14 cellular contexts compared by ENCODE assay signal in genomic region chr12:116466536-116466935, GRCh38.
DNase-seq lines count a peak whose midpoint lies in the region; ATAC-seq and TF ChIP-seq lines count a peak whose summit lies in the region.
"Had no signal": no experiment of that assay in that cellular context is flagged by ENCODE, and none has a peak within 500 bp of the region (broad histone marks: within the 10 kb centered on the region; RNA-seq: fewer than 3 reads in every experiment).

No MANE protein-coding gene starts in this region.

- H3K4me3 ChIP-seq in HCT116 (replicated peaks in 1 of 2; ENCODE audit: low read depth in 1 of 2, low read length in 2 of 2) (no peak overlapping the region), WERI-Rb-1 (ENCODE audit: low read depth, low read length) (no peak overlapping the region), fibroblast of villous mesenchyme (ENCODE audit: low read depth, low read length) (no peak overlapping the region), retinal pigment epithelial cell (ENCODE audit: low read length) (no peak overlapping the region), Peyer's patch (no peak overlapping the region), transverse colon (no peak overlapping the region), HAP-1 (no peak overlapping the region)
- H3K4me3 ChIP-seq: SJSA1 had no signal

- POLR2A ChIA-PET in HCT116 (lab: Charles Lee): no interaction called here

- BruUV-seq in HCT116 (replicated peaks; lab: Mats Ljungman, UMichigan): no TSS peak

- H3K4me1 ChIP-seq in HCT116 (ENCODE audit: control insufficient read depth in 1 of 2, insufficient read depth in 2 of 2, low read length in 2 of 2) (peaks cover 0 to 39% of the 10 kb centered on the region in 2 experiments; a peak in 3 of 4 replicates), Peyer's patch (no peaks in the 10 kb centered on the region), transverse colon (no peaks in the 10 kb centered on the region), HAP-1 (no peaks in the 10 kb centered on the region)
- H3K4me1 ChIP-seq: BE2C, SJSA1 had no signal

- TF ChIP-seq EP300 in transverse colon (IDR thresholded peaks at IDR 0.05; ENCODE audit: low read depth): no peak

- no peak for TF ChIP-seq RAD21 in HCT116 (IDR thresholded peaks at IDR 0.05; ENCODE audit: low read depth)

- peak overlapping the region; percentile 24; the same call in 1 of the 2 replicates for H3K4me2 ChIP-seq in HCT116 (ENCODE audit: low read length)

- RAD21 ChIA-PET in HCT116 (lab: Charles Lee; ENCODE audit: low non-redundant PET in 1 of 2, low total read pairs in 2 of 2, uncharacterized antibody in 2 of 2, unreplicated experiment in 2 of 2): no interaction called here

- no peak for TF ChIP-seq CTCF in HCT116 (IDR thresholded peaks at IDR 0.05 in 2 of 3, conservative IDR thresholded peaks at IDR 0.05 in 1 of 3; ENCODE audit: borderline replicate concordance in 1 of 3, insufficient read depth in 1 of 3, low read depth in 2 of 3, low read length in 2 of 3)
- TF ChIP-seq CTCF in WERI-Rb-1 (IDR thresholded peaks at IDR 0.05; ENCODE audit: low read depth, low read length): no peak
- no peak for TF ChIP-seq CTCF in fibroblast of villous mesenchyme (IDR thresholded peaks at IDR 0.05; ENCODE audit: insufficient read depth, low read depth, low read length)
- peak; percentile 29 for TF ChIP-seq CTCF in retinal pigment epithelial cell (conservative IDR thresholded peaks at IDR 0.05; ENCODE audit: low read depth, low read length)
- no peak for TF ChIP-seq CTCF in Peyer's patch (IDR thresholded peaks at IDR 0.05)
- no peak for TF ChIP-seq CTCF in transverse colon (IDR thresholded peaks at IDR 0.05)

- ATAC-seq in HCT116: peak; percentile 30
- ATAC-seq: left lobe of liver had no signal

- 77 to 100% methylated on average over 1 to 3 of the region's 3 CpGs for WGBS in transverse colon (ENCODE audit: low coverage in 1 of 2), 2 donors

- H2AFZ ChIP-seq in HCT116 (ENCODE audit: low read depth, low read length, poor library complexity, severe bottlenecking): peak overlapping the region; percentile 56

- TF ChIP-seq POLR2A in HCT116 (IDR thresholded peaks at IDR 0.05; ENCODE audit: borderline replicate concordance, extremely low read depth, insufficient read depth, insufficient read length): no peak
- no peak for TF ChIP-seq POLR2A in Peyer's patch (IDR thresholded peaks at IDR 0.05)
- no peak for TF ChIP-seq POLR2A in transverse colon (IDR thresholded peaks at IDR 0.05)

- in situ Hi-C loops in transverse colon (cut with MboI; ENCODE audit: low pct_ligation_motif_present in 1 of 4, low pct_unique_long_range_greater_than_20kb in 1 of 4, low sequenced_read_pairs in 3 of 4): no loop called here
- in situ Hi-C loops in HAP-1 (cut with MboI; ENCODE audit: low sequenced_read_pairs): no loop called here

- no peaks in the 10 kb centered on the region for H3K9me2 ChIP-seq in HCT116 (ENCODE audit: insufficient read depth)

- DNase-seq in HCT116 (ENCODE audit: low read depth, low spot score): no peak
- peak; percentile 21 for DNase-seq in WERI-Rb-1
- peak; percentile 70 for DNase-seq in fibroblast of villous mesenchyme (ENCODE audit: low read depth)
- DNase-seq in retinal pigment epithelial cell (ENCODE audit: low read depth): peak; percentile 51
- no peak for DNase-seq in Peyer's patch
- no peak for DNase-seq in transverse colon
- no peak for DNase-seq in activated CD4-positive, alpha-beta T cell treated with anti-CD3 and anti-CD28 coated beads, Interleukin-2, amount 50 U/mL, for 4 hours
- no peak for DNase-seq in HAP-1 (ENCODE audit: low spot score in 2 of 2)
- DNase-seq: activated CD4-positive, alpha-beta memory T cell treated with anti-CD3 and anti-CD28 coated beads, Interleukin-2, amount 10 ng/mL, durations not matched to agents 7 days and 5 days; BE2C; NCI-H446 treated with DMSO at 0.1 percent for 48 hours had no signal

- no peaks in the 10 kb centered on the region for H3K79me2 ChIP-seq in HCT116 (ENCODE audit: insufficient read depth, low read length)

- peak overlapping the region; percentile 3; the same call in 1 of the 2 replicates for H3K9ac ChIP-seq in HCT116 (ENCODE audit: low read length)

- H3K27ac ChIP-seq in HCT116 (ENCODE audit: low read depth, low read length): no peak overlapping the region
- no peak overlapping the region for H3K27ac ChIP-seq in WERI-Rb-1
- no peak overlapping the region for H3K27ac ChIP-seq in Peyer's patch
- no peak overlapping the region for H3K27ac ChIP-seq in transverse colon
- H3K27ac ChIP-seq: epithelial cell of prostate, SJSA1 had no signal

- CTCF ChIA-PET in HCT116 (lab: Charles Lee): no interaction called here

- H3K9me3 ChIP-seq in HCT116 (ENCODE audit: control insufficient read depth in 1 of 2, insufficient read depth in 1 of 2, low read depth in 1 of 2, low read length in 2 of 2) (no peaks in the 10 kb centered on the region), WERI-Rb-1 (ENCODE audit: severe bottlenecking) (no peaks in the 10 kb centered on the region), Peyer's patch (no peaks in the 10 kb centered on the region), transverse colon (no peaks in the 10 kb centered on the region), HAP-1 (no peaks in the 10 kb centered on the region)
- H3K9me3 ChIP-seq: BE2C, SJSA1 had no signal

- no peaks in the 10 kb centered on the region for H4K20me1 ChIP-seq in HCT116 (ENCODE audit: insufficient read depth)

- no peaks in the 10 kb centered on the region for H3K36me3 ChIP-seq in HCT116 (ENCODE audit: control insufficient read depth in 1 of 2, insufficient read depth in 2 of 2, low read length in 2 of 2)
- no peaks in the 10 kb centered on the region for H3K36me3 ChIP-seq in WERI-Rb-1
- no peaks in the 10 kb centered on the region for H3K36me3 ChIP-seq in Peyer's patch
- H3K36me3 ChIP-seq in transverse colon: no peaks in the 10 kb centered on the region
- no peaks in the 10 kb centered on the region for H3K36me3 ChIP-seq in HAP-1 (replicated peaks)
- H3K36me3 ChIP-seq: BE2C, SJSA1 had no signal

- intact Hi-C loops in HCT116 (cut with micrococcal nuclease) (no loop called here), transverse colon (cut with DNase I; ENCODE audit: low total_unique reads) (no loop called here)

- H3K27me3 ChIP-seq in HCT116 (ENCODE audit: insufficient read depth, low read length) (no peaks in the 10 kb centered on the region), WERI-Rb-1 (ENCODE audit: insufficient read depth, low read depth, severe bottlenecking) (no peaks in the 10 kb centered on the region), Peyer's patch (no peaks in the 10 kb centered on the region), transverse colon (no peaks in the 10 kb centered on the region), HAP-1 (ENCODE audit: low read depth) (no peaks in the 10 kb centered on the region)
- H3K27me3 ChIP-seq: BE2C, SJSA1 had no signal

TF ChIP-seq in HCT116, 20 proteins besides CTCF, POLR2A, EP300 and RAD21 (continues in another document):
- TF ChIP-seq REST (IDR thresholded peaks at IDR 0.05; ENCODE audit: low read depth) (no peak), MAX (IDR thresholded peaks at IDR 0.05) (no peak), ZBTB33 (IDR thresholded peaks at IDR 0.05; ENCODE audit: extremely low read depth, insufficient replicate concordance, low read length) (no peak), ELF1 (IDR thresholded peaks at IDR 0.05; ENCODE audit: borderline replicate concordance, low read depth) (no peak), POLR2AphosphoS5 (IDR thresholded peaks at IDR 0.05; ENCODE audit: low read depth, low read length) (no peak), SRF (IDR thresholded peaks at IDR 0.05; ENCODE audit: low read depth) (no peak), ZFX (IDR thresholded peaks at IDR 0.05) (no peak), FOSL1 (IDR thresholded peaks at IDR 0.05; ENCODE audit: low read depth) (no peak), ZNF274 (IDR thresholded peaks at IDR 0.05; ENCODE audit: low read depth, low read length) (no peak)

Comparison
In these comparisons a context has a peak if more than half of its experiments do, and no peak if none do; other contexts are left out.
1. DNase-seq: peak in WERI-Rb-1 (single experiment), fibroblast of villous mesenchyme (single experiment) and retinal pigment epithelial cell (single experiment); none in HCT116 (single experiment), Peyer's patch (0 of 3), transverse colon (single experiment), activated CD4-positive, alpha-beta T cell treated with anti-CD3 and anti-CD28 coated beads, Interleukin-2, amount 50 U/mL, for 4 hours (0 of 2) and HAP-1 (0 of 2).